ENCODE assay signal across 10 cellular contexts in the genomic region with DNA sequence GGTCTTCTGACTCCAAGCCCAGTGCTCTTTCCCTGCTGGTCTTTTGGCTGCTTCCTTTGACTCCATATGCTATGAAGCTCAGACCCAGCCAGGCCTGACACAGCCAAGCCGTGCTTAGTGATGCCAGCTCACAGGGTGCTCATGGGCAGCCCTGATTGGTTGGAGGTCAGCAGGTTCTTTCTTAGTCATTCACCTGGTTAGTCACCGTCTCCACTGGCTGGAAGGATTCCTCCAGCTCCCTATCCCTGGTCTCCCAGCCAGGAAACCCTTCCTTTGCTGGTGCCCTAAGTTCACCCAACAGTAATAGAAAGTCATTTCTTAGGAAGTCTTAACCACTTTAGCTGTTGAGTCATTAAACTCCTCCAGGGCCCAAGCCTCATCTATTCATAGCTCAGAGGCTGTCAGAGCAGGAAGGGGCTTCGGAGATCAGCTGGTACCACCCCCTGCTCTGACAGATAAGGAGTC. TPM values are rescaled to one million over a fixed set of nuclear protein-coding genes. Genes with fewer than 3 reads are reported as not detected.
DNase-seq lines count a peak whose midpoint lies in the region; ATAC-seq and TF ChIP-seq lines count a peak whose summit lies in the region.
"Had no signal": no experiment of that assay in that cellular context is flagged by ENCODE, and none has a peak within 500 bp of the region (broad histone marks: within the 10 kb centered on the region; RNA-seq: fewer than 3 reads in every experiment).

No MANE protein-coding gene starts in this region.

- H3K9me3 ChIP-seq in right atrium auricular region (no peaks in the 10 kb centered on the region), heart right ventricle (no peaks in the 10 kb centered on the region), thoracic aorta (no peaks in the 10 kb centered on the region)

- no peak for ATAC-seq in heart right ventricle
- ATAC-seq in thoracic aorta (ENCODE audit: insufficient number of reproducible peaks, low FRiP score, low read depth), result no peak
- ATAC-seq in GM21526 (IDR thresholded peaks at IDR 0.05; ENCODE audit: low FRiP score, unreplicated experiment), result no peak
- ATAC-seq: right cardiac atrium had no signal

- in situ Hi-C loops in GM13977 (cut with MboI; ENCODE audit: low pct_unique_long_range_greater_than_20kb, low sequenced_read_pairs, unreplicated experiment), result no loop called here

- H3K27me3 ChIP-seq in right atrium auricular region, result no peaks in the 10 kb centered on the region
- H3K27me3 ChIP-seq in heart right ventricle, result peaks cover 0 to 65% (median 56%) of the 10 kb centered on the region in 7 donors
- no peaks in the 10 kb centered on the region for H3K27me3 ChIP-seq in thoracic aorta (replicated peaks; ENCODE audit: insufficient read depth)

- H3K4me3 ChIP-seq in right atrium auricular region (no peak overlapping the region), heart right ventricle (no peak overlapping the region), fibroblast of the aortic adventitia (ENCODE audit: low read depth, low read length) (no peak overlapping the region), thoracic aorta (no peak overlapping the region)

- no peak for TF ChIP-seq CTCF in right atrium auricular region (IDR thresholded peaks at IDR 0.05)
- no peak for TF ChIP-seq CTCF in heart right ventricle (IDR thresholded peaks at IDR 0.05)
- TF ChIP-seq CTCF in fibroblast of the aortic adventitia (IDR thresholded peaks at IDR 0.05; ENCODE audit: insufficient read depth, low read length), result no peak
- TF ChIP-seq CTCF in thoracic aorta (IDR thresholded peaks at IDR 0.05), result no peak
- no peak for TF ChIP-seq CTCF in GM13977 (IDR thresholded peaks at IDR 0.05; ENCODE audit: extremely low read depth, insufficient read depth, missing control alignments)

- H3K36me3 ChIP-seq in right atrium auricular region (no peaks in the 10 kb centered on the region), heart right ventricle (no peaks in the 10 kb centered on the region), thoracic aorta (no peaks in the 10 kb centered on the region)

- 49 to 53% methylated on average over 3 of the region's 3 CpGs for WGBS in heart right ventricle, 2 donors

- H3K4me1 ChIP-seq in right atrium auricular region (peaks cover 0 to 69% of the 10 kb centered on the region in 2 donors), heart right ventricle (peaks cover 4 to 26% (median 17%) of the 10 kb centered on the region in 9 donors), thoracic aorta (ENCODE audit: control insufficient read depth in 1 of 2, low read depth in 2 of 2) (peaks cover 10 to 61% of the 10 kb centered on the region in 2 donors)

- H3K27ac ChIP-seq in right atrium auricular region, result peak overlapping the region; percentile 46 to 86
- no peak overlapping the region for H3K27ac ChIP-seq in heart right ventricle
- no peak overlapping the region for H3K27ac ChIP-seq in thoracic aorta

- DNase-seq in right atrium auricular region (ENCODE audit: low spot score) (no peak), heart right ventricle (no peak), RPMI7951 (ENCODE audit: low read depth) (peak; percentile 98), fibroblast of the aortic adventitia (ENCODE audit: low read depth) (peak; percentile 83), thoracic aorta (ENCODE audit: low spot score) (peak; percentile 25), NCI-H187 (lab: John Stamatoyannopoulos, UW) (no peak), GM13977 (ENCODE audit: low spot score) (no peak)
- DNase-seq: activated CD4-positive, alpha-beta T cell treated with anti-CD3 and anti-CD28 coated beads, Interleukin-2, amount 50 U/mL, for 48 hours; right cardiac atrium had no signal

- intact Hi-C loops in heart right ventricle (cut with DNase I), result no loop called here

RNA-seq across cellular contexts. Expression of a gene that starts 3.9 kb away (rescaled TPM):
- 10 to 100 TPM; 47.5 to 50.0 TPM for total RNA-seq in right atrium auricular region
- total RNA-seq in heart right ventricle, result 1 to 10 TPM in 4 of 10 donors, under 1 TPM in 6; 0.19 to 6.8 (median 0.69) TPM
- 1 to 10 TPM; 1.2 to 3.3 TPM for polyA plus RNA-seq in heart right ventricle
- total RNA-seq in RPMI7951 (2014; rRNA removed; shearing (Covaris generic)), result 1.1 and 2.3 TPM in 2 replicates
- total RNA-seq in fibroblast of the aortic adventitia (ENCODE audit: low replicate concordance), result 2.3 TPM in 1 of 2 replicates, not detected in the other
- 10 to 100 TPM in 1 of 2 donors, 1 to 10 TPM in 1; 6.9 to 19.6 TPM for total RNA-seq in thoracic aorta

RNA-seq across cellular contexts. Expression of a gene that starts 55.2 kb away (rescaled TPM):
- total RNA-seq in right atrium auricular region, result not detected
- total RNA-seq in heart right ventricle, result not detected
- not detected for polyA plus RNA-seq in heart right ventricle
- not detected in 2 replicates for total RNA-seq in RPMI7951 (2014; rRNA removed; shearing (Covaris generic))
- total RNA-seq in fibroblast of the aortic adventitia (ENCODE audit: low replicate concordance), result not detected in 2 replicates
- not detected for total RNA-seq in thoracic aorta
- total RNA-seq: right cardiac atrium had no signal
- polyA plus RNA-seq: right cardiac atrium had no signal

Comparison
In these comparisons a context has a peak if more than half of its experiments do, and no peak if none do; other contexts are left out.
1. H3K27ac ChIP-seq: peak in right atrium auricular region (2 of 2); none in heart right ventricle (0 of 10) and thoracic aorta (0 of 2).
2. DNase-seq: peak in RPMI7951 (single experiment), fibroblast of the aortic adventitia (single experiment) and thoracic aorta (single experiment); none in right atrium auricular region (single experiment), heart right ventricle (0 of 2), NCI-H187 (0 of 2) and GM13977 (single experiment).